In genomic region chr22:42670921-42671709, GRCh38 we compare ENCODE assay signal across 14 cellular contexts. TPM values are rescaled to one million over a fixed set of nuclear protein-coding genes. Genes with fewer than 3 reads are reported as not detected.
DNase-seq lines count a peak whose midpoint lies in the region; ATAC-seq and TF ChIP-seq lines count a peak whose summit lies in the region.
"Had no signal": no experiment of that assay in that cellular context is flagged by ENCODE, and none has a peak within 500 bp of the region (broad histone marks: within the 10 kb centered on the region; RNA-seq: fewer than 3 reads in every experiment).

No MANE protein-coding gene starts in this region.

- H3K9me3 Mint-ChIP-seq in activated T-cell treated with anti-CD3 and anti-CD28 coated beads, Interleukin-2, amount 50 U/mL, for 72 hours, result no peaks in the 10 kb centered on the region
- H3K9me3 Mint-ChIP-seq in activated T-cell treated with anti-CD3 and anti-CD28 coated beads, Interleukin-2, amount 50 U/mL, for 4 hours, result no peaks in the 10 kb centered on the region
- H3K9me3 Mint-ChIP-seq in T-helper 2 cell treated with Interferon-gamma antibody and Interleukin-4, amounts not matched to agents 5 μg/mL and 100 μg/mL, for 36 hours, result no peaks in the 10 kb centered on the region
- H3K9me3 Mint-ChIP-seq: stimulated activated naive CD8-positive, alpha-beta T cell treated with anti-CD3 and anti-CD28 coated beads, Interleukin-15, amount 100 ng/mL, for 72 hours had no signal

- no peak overlapping the region for H3K4me3 ChIP-seq in thoracic aorta
- no peak overlapping the region for H3K4me3 ChIP-seq in BE2C (ENCODE audit: low read depth, low read length)

- H3K9me3 ChIP-seq in thoracic aorta, result no peaks in the 10 kb centered on the region
- no peaks in the 10 kb centered on the region for H3K9me3 ChIP-seq in BE2C

- TF ChIP-seq CTCF in thoracic aorta (IDR thresholded peaks at IDR 0.05), result no peak
- no peak for TF ChIP-seq CTCF in BE2C (IDR thresholded peaks at IDR 0.05; ENCODE audit: low read depth, low read length)

- H3K4me3 Mint-ChIP-seq in activated T-cell treated with anti-CD3 and anti-CD28 coated beads, Interleukin-2, amount 50 U/mL, for 72 hours, result no peak overlapping the region
- H3K4me3 Mint-ChIP-seq in activated T-cell treated with anti-CD3 and anti-CD28 coated beads, Interleukin-2, amount 50 U/mL, for 4 hours, result no peak overlapping the region
- peak overlapping the region; percentile 51 for H3K4me3 Mint-ChIP-seq in T-helper 2 cell treated with Interferon-gamma antibody and Interleukin-4, amounts not matched to agents 5 μg/mL and 100 μg/mL, for 36 hours
- H3K4me3 Mint-ChIP-seq: stimulated activated naive CD8-positive, alpha-beta T cell treated with anti-CD3 and anti-CD28 coated beads, Interleukin-15, amount 100 ng/mL, for 72 hours had no signal

- no peaks in the 10 kb centered on the region for H3K27me3 Mint-ChIP-seq in activated T-cell treated with anti-CD3 and anti-CD28 coated beads, Interleukin-2, amount 50 U/mL, for 72 hours (ENCODE audit: low read depth)
- no peaks in the 10 kb centered on the region for H3K27me3 Mint-ChIP-seq in activated T-cell treated with anti-CD3 and anti-CD28 coated beads, Interleukin-2, amount 50 U/mL, for 4 hours (ENCODE audit: low read depth)
- peaks cover 2% of the 10 kb centered on the region for H3K27me3 Mint-ChIP-seq in T-helper 2 cell treated with Interferon-gamma antibody and Interleukin-4, amounts not matched to agents 5 μg/mL and 100 μg/mL, for 36 hours (ENCODE audit: low read depth)
- H3K27me3 Mint-ChIP-seq: stimulated activated naive CD8-positive, alpha-beta T cell treated with anti-CD3 and anti-CD28 coated beads, Interleukin-15, amount 100 ng/mL, for 72 hours had no signal

- peak in 1 of 2 donors; percentile 45 for ATAC-seq in activated T-cell treated with anti-CD3 and anti-CD28 coated beads, Interleukin-2, amount 50 U/mL, for 72 hours (replicated peaks in 1 of 2)
- ATAC-seq in activated T-cell treated with anti-CD3 and anti-CD28 coated beads, Interleukin-2, amount 50 U/mL, for 4 hours, result no peak
- ATAC-seq in thoracic aorta (ENCODE audit: insufficient number of reproducible peaks, low FRiP score, low read depth) (no peak), GM18511 (IDR thresholded peaks at IDR 0.05; ENCODE audit: unreplicated experiment) (no peak)
- ATAC-seq: stimulated activated naive CD8-positive, alpha-beta T cell treated with anti-CD3 and anti-CD28 coated beads, Interleukin-15, amount 100 ng/mL, for 72 hours had no signal

- peak overlapping the region; percentile 57 for H3K27ac Mint-ChIP-seq in activated T-cell treated with anti-CD3 and anti-CD28 coated beads, Interleukin-2, amount 50 U/mL, for 72 hours
- no peak overlapping the region for H3K27ac Mint-ChIP-seq in T-helper 2 cell treated with Interferon-gamma antibody and Interleukin-4, amounts not matched to agents 5 μg/mL and 100 μg/mL, for 36 hours

- no peak for DNase-seq in activated T-cell treated with anti-CD3 and anti-CD28 coated beads, Interleukin-2, amount 50 U/mL, for 72 hours
- DNase-seq in activated T-cell treated with anti-CD3 and anti-CD28 coated beads, Interleukin-2, amount 50 U/mL, for 4 hours, result no peak
- no peak for DNase-seq in T-helper 2 cell treated with Interferon-gamma antibody and Interleukin-4, amounts not matched to agents 5 μg/mL and 100 μg/mL, for 36 hours (ENCODE audit: low spot score)
- DNase-seq in iris pigment epithelial cell (ENCODE audit: low read depth) (peak; percentile 53), thoracic aorta (ENCODE audit: low spot score) (no peak), BE2C (no peak)
- no peak for DNase-seq in stimulated activated naive CD4-positive, alpha-beta T cell treated with Interleukin-2 at 50 U/mL for 16 hours (lab: John Stamatoyannopoulos, UW)
- DNase-seq: DMS 273 treated with DMSO at 0.1 percent for 48 hours; erythroblast; NCI-H69; stimulated activated naive CD8-positive, alpha-beta T cell treated with anti-CD3 and anti-CD28 coated beads, Interleukin-15, amount 100 ng/mL, for 72 hours; SW 1271 had no signal

- H3K4me1 ChIP-seq in thoracic aorta (ENCODE audit: control insufficient read depth in 1 of 2, low read depth in 2 of 2) (peaks cover 16 to 52% of the 10 kb centered on the region in 2 donors), BE2C (no peaks in the 10 kb centered on the region)

- H3K27me3 ChIP-seq in thoracic aorta (replicated peaks; ENCODE audit: insufficient read depth) (no peaks in the 10 kb centered on the region), BE2C (no peaks in the 10 kb centered on the region)

- H3K27ac ChIP-seq in thoracic aorta, result peak overlapping the region; percentile 34 to 38
- H3K27ac ChIP-seq: HL-60 had no signal

- peaks cover 17% of the 10 kb centered on the region for H3K4me1 Mint-ChIP-seq in activated T-cell treated with anti-CD3 and anti-CD28 coated beads, Interleukin-2, amount 50 U/mL, for 72 hours (ENCODE audit: low read depth)
- H3K4me1 Mint-ChIP-seq in activated T-cell treated with anti-CD3 and anti-CD28 coated beads, Interleukin-2, amount 50 U/mL, for 4 hours (ENCODE audit: low read depth), result peaks cover 11% of the 10 kb centered on the region
- H3K4me1 Mint-ChIP-seq in T-helper 2 cell treated with Interferon-gamma antibody and Interleukin-4, amounts not matched to agents 5 μg/mL and 100 μg/mL, for 36 hours (ENCODE audit: low read depth), result peaks cover 12% of the 10 kb centered on the region

- H3K36me3 ChIP-seq in thoracic aorta (no peaks in the 10 kb centered on the region), BE2C (no peaks in the 10 kb centered on the region)

- H3K36me3 Mint-ChIP-seq in activated T-cell treated with anti-CD3 and anti-CD28 coated beads, Interleukin-2, amount 50 U/mL, for 72 hours (ENCODE audit: insufficient read depth in 2 of 2), result no peaks in the 10 kb centered on the region
- no peaks in the 10 kb centered on the region for H3K36me3 Mint-ChIP-seq in activated T-cell treated with anti-CD3 and anti-CD28 coated beads, Interleukin-2, amount 50 U/mL, for 4 hours (ENCODE audit: insufficient read depth)
- H3K36me3 Mint-ChIP-seq in T-helper 2 cell treated with Interferon-gamma antibody and Interleukin-4, amounts not matched to agents 5 μg/mL and 100 μg/mL, for 36 hours (ENCODE audit: low read depth), result no peaks in the 10 kb centered on the region

RNA-seq across cellular contexts. Expression of gene CYB5R3, which starts 21.9 kb away (rescaled TPM):
- 10 to 100 TPM; 60.7 to 67.1 TPM for total RNA-seq in activated T-cell treated with anti-CD3 and anti-CD28 coated beads, Interleukin-2, amount 50 U/mL, for 72 hours
- total RNA-seq in activated T-cell treated with anti-CD3 and anti-CD28 coated beads, Interleukin-2, amount 50 U/mL, for 4 hours, result 10 to 100 TPM; 58.5 to 74.2 (median 73.8) TPM
- total RNA-seq in thoracic aorta, result 100 to 1,000 TPM; 209 to 606 TPM
- polyA plus RNA-seq in BE2C (2012; ENCODE audit: insufficient read depth, insufficient read length, low read depth), result 287 TPM

RNA-seq across cellular contexts. Expression of gene ATP5MGL, which starts 30.7 kb away (rescaled TPM):
- total RNA-seq in activated T-cell treated with anti-CD3 and anti-CD28 coated beads, Interleukin-2, amount 50 U/mL, for 72 hours, result 1 to 10 TPM in 1 of 2 donors, under 1 TPM in 1; 0.31 to 1.2 TPM
- total RNA-seq in activated T-cell treated with anti-CD3 and anti-CD28 coated beads, Interleukin-2, amount 50 U/mL, for 4 hours, result 1 to 10 TPM in 2 of 3 donors, under 1 TPM in 1; 0.71 to 1.2 (median 1.2) TPM
- not detected for total RNA-seq in thoracic aorta
- polyA plus RNA-seq in BE2C (2012; ENCODE audit: insufficient read depth, insufficient read length, low read depth), result not detected

RNA-seq across cellular contexts. Expression of gene A4GALT, which starts 49.6 kb away (rescaled TPM):
- total RNA-seq in activated T-cell treated with anti-CD3 and anti-CD28 coated beads, Interleukin-2, amount 50 U/mL, for 72 hours, result under 1 TPM in 1 of 2 donors, not detected in 1; 0.46 TPM
- total RNA-seq in activated T-cell treated with anti-CD3 and anti-CD28 coated beads, Interleukin-2, amount 50 U/mL, for 4 hours, result not detected
- total RNA-seq in thoracic aorta, result 10 to 100 TPM; 68.4 to 77.3 TPM
- not detected for polyA plus RNA-seq in BE2C (2012; ENCODE audit: insufficient read depth, insufficient read length, low read depth)

RNA-seq across cellular contexts. Expression of gene POLDIP3, which starts 56.4 kb away (rescaled TPM):
- total RNA-seq in activated T-cell treated with anti-CD3 and anti-CD28 coated beads, Interleukin-2, amount 50 U/mL, for 72 hours, result 100 to 1,000 TPM in 1 of 2 donors, 10 to 100 TPM in 1; 84.0 to 108 TPM
- total RNA-seq in activated T-cell treated with anti-CD3 and anti-CD28 coated beads, Interleukin-2, amount 50 U/mL, for 4 hours, result 10 to 100 TPM; 71.8 to 82.6 (median 77.1) TPM
- total RNA-seq in thoracic aorta, result 10 to 100 TPM; 38.2 to 38.7 TPM
- 147 TPM for polyA plus RNA-seq in BE2C (2012; ENCODE audit: insufficient read depth, insufficient read length, low read depth)

Comparison
In these comparisons a context has a peak if more than half of its experiments do, and no peak if none do; other contexts are left out.
1. RNA of gene A4GALT, which starts 49.6 kb away (total RNA-seq): 68.4 to 77.3 TPM in thoracic aorta; 0.46 TPM in activated T-cell treated with anti-CD3 and anti-CD28 coated beads, Interleukin-2, amount 50 U/mL, for 72 hours and not detected in activated T-cell treated with anti-CD3 and anti-CD28 coated beads, Interleukin-2, amount 50 U/mL, for 4 hours; every median in the first group is over 10 times any median in the second.